Comparison of ENCODE assay signal across 23 cellular contexts in the genomic region with DNA sequence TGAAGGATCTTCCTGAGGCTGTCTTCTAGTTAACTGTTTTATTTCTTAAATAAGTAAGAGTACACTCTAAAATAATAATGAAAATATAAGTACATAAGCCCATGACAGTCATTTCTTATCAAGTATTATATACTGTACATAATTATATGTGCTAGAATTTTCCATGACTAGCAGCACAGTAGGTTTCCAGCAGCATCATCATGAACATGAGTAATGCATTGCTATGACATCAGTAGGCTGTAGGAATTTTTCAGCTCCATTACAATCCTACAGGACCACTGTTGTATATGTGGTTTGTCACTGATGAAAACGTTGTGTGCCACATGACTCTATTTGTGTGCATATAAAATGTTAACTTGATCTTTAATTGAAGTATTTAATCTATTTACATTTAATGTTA. TPM values are rescaled to one million over a fixed set of nuclear protein-coding genes. Genes with fewer than 3 reads are reported as not detected.
DNase-seq lines count a peak whose midpoint lies in the region; TF ChIP-seq lines count a peak whose summit lies in the region.
"Had no signal": no experiment of that assay in that cellular context is flagged by ENCODE, and none has a peak within 500 bp of the region (broad histone marks: within the 10 kb centered on the region; RNA-seq: fewer than 3 reads in every experiment).

No MANE protein-coding gene starts in this region.

- H3K4me3 ChIP-seq in fibroblast of the aortic adventitia (ENCODE audit: low read depth, low read length): no peak overlapping the region
- H3K4me3 ChIP-seq: cardiac muscle cell, sigmoid colon, testis had no signal

- no peak for TF ChIP-seq CTCF in fibroblast of the aortic adventitia (IDR thresholded peaks at IDR 0.05; ENCODE audit: insufficient read depth, low read length)

- DNase-seq in AG08396 (ENCODE audit: low spot score) (peak; percentile 24), HS-5 (ENCODE audit: low read depth) (peak; percentile 14), amniotic epithelial cell (ENCODE audit: low read depth) (peak; percentile 24), fibroblast of the aortic adventitia (ENCODE audit: low read depth) (peak; percentile 47), middle frontal gyrus (ENCODE audit: extremely low spot score, low spot score) (no peak), iPS-NIHi11 (ENCODE audit: low spot score) (no peak), NOMO-1 treated with DMSO at 0.1 percent for 48 hours (lab: John Stamatoyannopoulos, UW; ENCODE audit: unreplicated experiment) (no peak)
- DNase-seq in stimulated activated CD4-positive, alpha-beta T cell treated with anti-CD3 and anti-CD28 coated beads, Interleukin-2, amount 100 ng/mL, for 24 hours: no peak
- DNase-seq: activated CD4-positive, CD25-positive, alpha-beta regulatory T cell treated with anti-CD3 and anti-CD28 coated beads, Interleukin-2, amount 50 U/mL, for 72 hours; activated CD8-positive, alpha-beta memory T cell treated with anti-CD3 and anti-CD28 coated beads for 24 hours; activated T-cell treated with anti-CD3 and anti-CD28 coated beads, Interleukin-2, amount 50 U/mL, for 72 hours; DND-41; H7; kidney glomerular epithelial cell; NCI-H1092 treated with DMSO at 0.1 percent for 48 hours; NCI-H2029 treated with DMSO at 0.1 percent for 48 hours; NCI-H446 treated with DMSO at 0.1 percent for 48 hours; RPMI8226; sigmoid colon; testis had no signal

RNA-seq across cellular contexts. Expression of a gene that starts 22.0 kb away (rescaled TPM):
- total RNA-seq in fibroblast of the aortic adventitia (ENCODE audit: low replicate concordance): 2.5 and 6.6 TPM in 2 replicates

RNA-seq across cellular contexts. Expression of a gene that starts 34.9 kb away (rescaled TPM):
- total RNA-seq in fibroblast of the aortic adventitia (ENCODE audit: low replicate concordance): not detected in 2 replicates
- total RNA-seq: activated T-cell treated with anti-CD3 and anti-CD28 coated beads, Interleukin-2, amount 50 U/mL, for 72 hours; cardiac muscle cell; frontal cortex; H7; osteocyte; sigmoid colon; testis had no signal

Comparison
In these comparisons a context has a peak if more than half of its experiments do, and no peak if none do; other contexts are left out.
1. DNase-seq: peak in AG08396 (single experiment), HS-5 (single experiment), amniotic epithelial cell (single experiment) and fibroblast of the aortic adventitia (single experiment); none in middle frontal gyrus (single experiment), iPS-NIHi11 (single experiment), NOMO-1 treated with DMSO at 0.1 percent for 48 hours (single experiment) and stimulated activated CD4-positive, alpha-beta T cell treated with anti-CD3 and anti-CD28 coated beads, Interleukin-2, amount 100 ng/mL, for 24 hours (0 of 2).